ENCODE assay signal across 21 cellular contexts in the genomic region with DNA sequence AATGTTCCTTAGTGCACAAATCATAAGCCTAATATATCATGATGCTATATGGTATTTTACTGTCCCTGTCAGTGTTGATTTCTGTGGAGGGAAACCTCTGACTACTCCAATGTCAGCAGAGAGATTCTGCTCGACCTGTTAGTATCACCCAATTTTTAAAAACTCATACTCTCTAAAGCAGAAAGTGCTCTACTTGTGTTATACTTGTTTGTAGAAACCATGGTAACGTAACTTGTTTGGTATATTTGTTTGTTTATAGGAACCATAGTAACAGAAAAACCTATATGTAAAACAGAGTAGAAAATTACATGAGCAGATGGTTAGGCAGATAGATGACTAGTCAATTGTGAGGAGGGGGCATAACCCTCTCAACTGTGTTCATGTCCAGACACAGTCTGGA. TPM values are rescaled to one million over a fixed set of nuclear protein-coding genes. Genes with fewer than 3 reads are reported as not detected.
DNase-seq lines count a peak whose midpoint lies in the region; ATAC-seq and TF ChIP-seq lines count a peak whose summit lies in the region.
"Had no signal": no experiment of that assay in that cellular context is flagged by ENCODE, and none has a peak within 500 bp of the region (broad histone marks: within the 10 kb centered on the region; RNA-seq: fewer than 3 reads in every experiment).

No MANE protein-coding gene starts in this region.

- no peaks in the 10 kb centered on the region for H3K36me3 Mint-ChIP-seq in activated CD8-positive, alpha-beta T cell treated with anti-CD3 and anti-CD28 coated beads, Interleukin-2, amount 10 ng/mL, durations not matched to agents 7 days and 5 days (ENCODE audit: low read depth)
- H3K36me3 Mint-ChIP-seq in activated CD8-positive, alpha-beta T cell treated with anti-CD3 and anti-CD28 coated beads for 36 hours (ENCODE audit: low read depth), result no peaks in the 10 kb centered on the region
- no peaks in the 10 kb centered on the region for H3K36me3 Mint-ChIP-seq in central memory CD8-positive, alpha-beta T cell (ENCODE audit: insufficient read depth)
- H3K36me3 Mint-ChIP-seq: CD8-positive, alpha-beta memory T cell had no signal

- TF ChIP-seq CTCF in activated CD8-positive, alpha-beta T cell treated with anti-CD3 and anti-CD28 coated beads for 36 hours (IDR thresholded peaks at IDR 0.05), result no peak
- no peak for TF ChIP-seq CTCF in omental fat pad (IDR thresholded peaks at IDR 0.05)

- no peaks in the 10 kb centered on the region for H3K9me3 Mint-ChIP-seq in activated CD8-positive, alpha-beta T cell treated with anti-CD3 and anti-CD28 coated beads, Interleukin-2, amount 10 ng/mL, durations not matched to agents 7 days and 5 days (ENCODE audit: insufficient read depth)
- H3K9me3 Mint-ChIP-seq in activated CD8-positive, alpha-beta T cell treated with anti-CD3 and anti-CD28 coated beads for 36 hours, result no peaks in the 10 kb centered on the region
- no peaks in the 10 kb centered on the region for H3K9me3 Mint-ChIP-seq in central memory CD8-positive, alpha-beta T cell
- H3K9me3 Mint-ChIP-seq: CD8-positive, alpha-beta memory T cell had no signal

- no peak for DNase-seq in activated CD8-positive, alpha-beta T cell treated with anti-CD3 and anti-CD28 coated beads, Interleukin-2, amount 10 ng/mL, durations not matched to agents 7 days and 5 days
- DNase-seq in activated CD8-positive, alpha-beta T cell treated with anti-CD3 and anti-CD28 coated beads for 36 hours, result no peak
- DNase-seq in NCI-H1694 treated with DMSO at 0.1 percent for 48 hours (lab: John Stamatoyannopoulos, UW) (peak; percentile 54), kidney tubule cell (ENCODE audit: low spot score) (no peak), NCI-H2227 (lab: John Stamatoyannopoulos, UW; ENCODE audit: unreplicated experiment) (no peak), omental fat pad (ENCODE audit: low spot score) (no peak)
- DNase-seq in central memory CD8-positive, alpha-beta T cell (ENCODE audit: low spot score in 2 of 2), result no peak
- DNase-seq: AML-193; CD8-positive, alpha-beta memory T cell; DMS 273 treated with DMSO at 0.1 percent for 48 hours; DND-41; GM23248; H7; MV-4-11; NCI-H1105 treated with DMSO at 0.1 percent for 48 hours; NCI-H146; NCI-H446 treated with DMSO at 0.1 percent for 48 hours; NCI-H526; SIG-M5 had no signal

- H3K4me3 Mint-ChIP-seq in activated CD8-positive, alpha-beta T cell treated with anti-CD3 and anti-CD28 coated beads, Interleukin-2, amount 10 ng/mL, durations not matched to agents 7 days and 5 days, result no peak overlapping the region
- no peak overlapping the region for H3K4me3 Mint-ChIP-seq in activated CD8-positive, alpha-beta T cell treated with anti-CD3 and anti-CD28 coated beads for 36 hours
- no peak overlapping the region for H3K4me3 Mint-ChIP-seq in central memory CD8-positive, alpha-beta T cell
- H3K4me3 Mint-ChIP-seq: CD8-positive, alpha-beta memory T cell had no signal

- no peaks in the 10 kb centered on the region for H3K27me3 Mint-ChIP-seq in activated CD8-positive, alpha-beta T cell treated with anti-CD3 and anti-CD28 coated beads, Interleukin-2, amount 10 ng/mL, durations not matched to agents 7 days and 5 days (ENCODE audit: low read depth)
- no peaks in the 10 kb centered on the region for H3K27me3 Mint-ChIP-seq in activated CD8-positive, alpha-beta T cell treated with anti-CD3 and anti-CD28 coated beads for 36 hours
- H3K27me3 Mint-ChIP-seq in central memory CD8-positive, alpha-beta T cell, result no peaks in the 10 kb centered on the region

- CTCF ChIA-PET in activated CD8-positive, alpha-beta T cell treated with anti-CD3 and anti-CD28 coated beads, Interleukin-2, amount 10 ng/mL, durations not matched to agents 7 days and 5 days (lab: Charles Lee), result interaction anchor here (0.8 kb wide), 1 partner anchor 14 kb away, joined by 3 read pairs; no protein-coding TSS in a partner anchor
- CTCF ChIA-PET in activated CD8-positive, alpha-beta T cell treated with anti-CD3 and anti-CD28 coated beads for 36 hours (lab: Charles Lee), result interaction anchor here (1.6 to 6.1 kb wide), 3 partner anchors 8 to 442 kb away, joined by 3 to 41 read pairs (median 4); no protein-coding TSS in a partner anchor

- H3K4me1 Mint-ChIP-seq in activated CD8-positive, alpha-beta T cell treated with anti-CD3 and anti-CD28 coated beads, Interleukin-2, amount 10 ng/mL, durations not matched to agents 7 days and 5 days (ENCODE audit: low read depth), result peaks cover 2% of the 10 kb centered on the region
- H3K4me1 Mint-ChIP-seq in activated CD8-positive, alpha-beta T cell treated with anti-CD3 and anti-CD28 coated beads for 36 hours (ENCODE audit: low read depth), result peaks cover 3% of the 10 kb centered on the region
- no peaks in the 10 kb centered on the region for H3K4me1 Mint-ChIP-seq in central memory CD8-positive, alpha-beta T cell

- POLR2A ChIA-PET in activated CD8-positive, alpha-beta T cell treated with anti-CD3 and anti-CD28 coated beads, Interleukin-2, amount 10 ng/mL, durations not matched to agents 7 days and 5 days (lab: Charles Lee), result no interaction called here
- POLR2A ChIA-PET in activated CD8-positive, alpha-beta T cell treated with anti-CD3 and anti-CD28 coated beads for 36 hours (lab: Charles Lee), result no interaction called here

- peak; percentile 38 for ATAC-seq in activated CD8-positive, alpha-beta T cell treated with anti-CD3 and anti-CD28 coated beads, Interleukin-2, amount 10 ng/mL, durations not matched to agents 7 days and 5 days
- no peak for ATAC-seq in activated CD8-positive, alpha-beta T cell treated with anti-CD3 and anti-CD28 coated beads for 36 hours
- peak; percentile 24 for ATAC-seq in central memory CD8-positive, alpha-beta T cell (replicated peaks; ENCODE audit: extremely low read depth, poor library complexity, severe bottlenecking)
- no peak for ATAC-seq in omental fat pad (ENCODE audit: low FRiP score)
- ATAC-seq: A549, HepG2 had no signal

- H3K27ac Mint-ChIP-seq in activated CD8-positive, alpha-beta T cell treated with anti-CD3 and anti-CD28 coated beads, Interleukin-2, amount 10 ng/mL, durations not matched to agents 7 days and 5 days, result no peak overlapping the region
- no peak overlapping the region for H3K27ac Mint-ChIP-seq in activated CD8-positive, alpha-beta T cell treated with anti-CD3 and anti-CD28 coated beads for 36 hours
- no peak overlapping the region for H3K27ac Mint-ChIP-seq in central memory CD8-positive, alpha-beta T cell (ENCODE audit: low read depth)

- intact Hi-C loops in activated CD8-positive, alpha-beta T cell treated with anti-CD3 and anti-CD28 coated beads for 36 hours (cut with micrococcal nuclease), result no loop called here

RNA-seq across cellular contexts. Expression of gene TRIM45, which starts 6.7 kb away (rescaled TPM):
- under 1 TPM; 0.44 to 0.87 TPM for total RNA-seq in activated CD8-positive, alpha-beta T cell treated with anti-CD3 and anti-CD28 coated beads, Interleukin-2, amount 10 ng/mL, durations not matched to agents 7 days and 5 days
- under 1 TPM; 0.27 TPM for total RNA-seq in activated CD8-positive, alpha-beta T cell treated with anti-CD3 and anti-CD28 coated beads for 36 hours
- total RNA-seq in omental fat pad, result 1 to 10 TPM in 2 of 4 donors, under 1 TPM in 2; 0.60 to 2.0 (median 0.87) TPM

RNA-seq across cellular contexts. Expression of gene TTF2, which starts 54.7 kb away (rescaled TPM):
- total RNA-seq in activated CD8-positive, alpha-beta T cell treated with anti-CD3 and anti-CD28 coated beads, Interleukin-2, amount 10 ng/mL, durations not matched to agents 7 days and 5 days, result 100 to 1,000 TPM; 121 to 135 TPM
- 100 to 1,000 TPM; 126 to 127 TPM for total RNA-seq in activated CD8-positive, alpha-beta T cell treated with anti-CD3 and anti-CD28 coated beads for 36 hours
- total RNA-seq in omental fat pad, result 10 to 100 TPM in 3 of 4 donors, 1 to 10 TPM in 1; 9.0 to 16.9 (median 13.8) TPM

Comparison
In these comparisons a context has a peak if more than half of its experiments do, and no peak if none do; other contexts are left out.
1. ATAC-seq: peak in activated CD8-positive, alpha-beta T cell treated with anti-CD3 and anti-CD28 coated beads, Interleukin-2, amount 10 ng/mL, durations not matched to agents 7 days and 5 days (single experiment) and central memory CD8-positive, alpha-beta T cell (single experiment); none in activated CD8-positive, alpha-beta T cell treated with anti-CD3 and anti-CD28 coated beads for 36 hours (single experiment) and omental fat pad (single experiment).
2. RNA of gene TTF2, which starts 54.7 kb away (total RNA-seq): 121 to 135 TPM in activated CD8-positive, alpha-beta T cell treated with anti-CD3 and anti-CD28 coated beads, Interleukin-2, amount 10 ng/mL, durations not matched to agents 7 days and 5 days and 126 to 127 TPM in activated CD8-positive, alpha-beta T cell treated with anti-CD3 and anti-CD28 coated beads for 36 hours; 9.0 to 16.9 TPM in omental fat pad; every median in the first group is over 4 times any median in the second.